11 cellular contexts compared by ENCODE assay signal in the genomic region with DNA sequence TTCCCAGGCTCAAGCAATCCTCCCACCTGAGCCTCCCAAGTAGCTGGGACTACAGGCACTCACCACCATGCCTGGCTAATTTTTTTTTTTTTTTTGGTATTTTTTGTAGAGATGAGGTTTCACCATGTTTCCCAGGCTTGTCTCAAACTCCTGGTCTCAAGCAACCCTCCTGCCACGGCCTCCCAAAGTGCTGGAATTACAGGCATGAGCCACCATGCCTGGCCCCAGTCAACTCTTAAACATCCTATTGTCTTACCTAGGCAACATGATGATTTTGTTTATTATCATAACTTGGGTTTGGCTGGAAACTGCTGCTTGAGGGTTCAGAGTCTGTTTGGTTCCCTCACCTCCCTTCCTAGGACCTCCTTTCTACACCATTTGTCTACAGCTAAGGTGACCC. TPM values are rescaled to one million over a fixed set of nuclear protein-coding genes. Genes with fewer than 3 reads are reported as not detected.
"Had no signal": no experiment of that assay in that cellular context is flagged by ENCODE, and none has a peak within 500 bp of the region (broad histone marks: within the 10 kb centered on the region; RNA-seq: fewer than 3 reads in every experiment).

No MANE protein-coding gene starts in this region.

RNA-seq across cellular contexts. Expression of a gene that starts 25.1 kb away (rescaled TPM):
- total RNA-seq: activated B cell treated with CpG ODN at 0.5 μM for 24 hours; activated CD4-positive, alpha-beta memory T cell treated with anti-CD3 and anti-CD28 coated beads for 36 hours; activated CD4-positive, alpha-beta T cell treated with anti-CD3 and anti-CD28 coated beads, Interleukin-2, amount 10 ng/mL, durations not matched to agents 24 days and 14 days; activated CD8-positive, alpha-beta memory T cell treated with anti-CD3 and anti-CD28 coated beads for 36 hours; activated CD8-positive, alpha-beta T cell treated with anti-CD3 and anti-CD28 coated beads for 36 hours; activated naive CD4-positive, alpha-beta T cell treated with anti-CD3 and anti-CD28 coated beads, Interleukin-2, amount 50 U/mL, for 72 hours; activated naive CD8-positive, alpha-beta T cell treated with anti-CD3 and anti-CD28 coated beads for 36 hours; activated T-cell treated with anti-CD3 and anti-CD28 coated beads, Interleukin-2, amount 50 U/mL, for 72 hours; activated T-helper 1 cell treated with anti-CD3 and anti-CD28 coated beads, Interleukin-12 subunit alpha, Interleukin-12 subunit beta, Interleukin-2, Interleukin-4 antibody, amounts not matched to agents 30 ng/mL and 10 ng/mL and 1 ng/mL, durations not matched to agents 14 hours and 24 hours and 36 hours; activated T-helper 17 cell treated with anti-CD3 and anti-CD28 coated beads, Interleukin-2, amount 50 U/mL, for 72 hours; breast epithelium had no signal
